Comparison of ENCODE assay signal across 8 cellular contexts in genomic region chr16:2520097-2520783, GRCh38. TPM values are rescaled to one million over a fixed set of nuclear protein-coding genes. Genes with fewer than 3 reads are reported as not detected.
DNase-seq lines count a peak whose midpoint lies in the region; ATAC-seq and TF ChIP-seq lines count a peak whose summit lies in the region.

AMDHD2 (plus strand) TSS chr16:2520371; CDS start chr16:2520459, 88 bp downstream.

- H2AFZ ChIP-seq in HCT116 (ENCODE audit: low read depth, low read length, poor library complexity, severe bottlenecking) (no peak within 1 kb of the TSS), hepatocyte (no peak within 1 kb of the TSS)

- TF ChIP-seq RAD21 in HCT116 (IDR thresholded peaks at IDR 0.05; ENCODE audit: low read depth): no peak

- peak within 1 kb of the TSS; percentile 89 for H3K27ac Mint-ChIP-seq in Caco-2 (ENCODE audit: unreplicated experiment)

- H3K9me3 Mint-ChIP-seq in Caco-2 (ENCODE audit: unreplicated experiment): no peaks in the 10 kb centered on the region

- RAD21 ChIA-PET in HCT116 (lab: Charles Lee; ENCODE audit: low non-redundant PET in 1 of 2, low total read pairs in 2 of 2, uncharacterized antibody in 2 of 2, unreplicated experiment in 2 of 2): no interaction called here

- CTCF ChIA-PET in Caco-2 (lab: Charles Lee): interaction anchor here (0.6 to 1.4 kb wide), 3 partner anchors 12 to 400 kb away, joined by 3 to 4 read pairs (median 4); no protein-coding TSS in a partner anchor
- CTCF ChIA-PET in HCT116 (lab: Charles Lee): no interaction called here

- BruUV-seq in Caco-2 (replicated peaks; lab: Mats Ljungman, UMichigan): no TSS peak
- no TSS peak for BruUV-seq in HCT116 (replicated peaks; lab: Mats Ljungman, UMichigan)

- H3K79me2 ChIP-seq in HCT116 (ENCODE audit: insufficient read depth, low read length) (peaks cover 73% of the 10 kb centered on the region), hepatocyte (peaks cover 78% of the 10 kb centered on the region)

- DNase-seq in Caco-2 (peak; percentile 89 to 90), HCT116 (ENCODE audit: low read depth, low spot score) (peak; percentile 69), NCI-H1930 (lab: John Stamatoyannopoulos, UW) (peak; percentile 83 to 92), T1000 (lab: John Stamatoyannopoulos, UW) (peak; percentile 90), astrocyte of the cerebellum (ENCODE audit: low read depth) (peak; percentile 76), hepatocyte (ENCODE audit: low spot score) (peak; percentile 98), retina (peak; percentile 90), vagina (ENCODE audit: extremely low spot score in 2 of 2) (no peak)

- H3K9me3 ChIP-seq in Caco-2: no peaks in the 10 kb centered on the region
- H3K9me3 ChIP-seq in HCT116 (ENCODE audit: control insufficient read depth in 1 of 2, insufficient read depth in 1 of 2, low read depth in 1 of 2, low read length in 2 of 2): no peaks in the 10 kb centered on the region
- H3K9me3 ChIP-seq in hepatocyte (ENCODE audit: low read depth): no peaks in the 10 kb centered on the region
- no peaks in the 10 kb centered on the region for H3K9me3 ChIP-seq in vagina

- peak within 1 kb of the TSS; percentile 94 for H3K9ac ChIP-seq in HCT116 (ENCODE audit: low read length)

- no peak for TF ChIP-seq CTCF in Caco-2 (IDR thresholded peaks at IDR 0.05; ENCODE audit: insufficient read depth in 1 of 2, low read depth in 1 of 2, low read length in 1 of 2, severe bottlenecking in 1 of 2, unreplicated experiment in 1 of 2)
- no peak for TF ChIP-seq CTCF in HCT116 (IDR thresholded peaks at IDR 0.05 in 2 of 3, conservative IDR thresholded peaks at IDR 0.05 in 1 of 3; ENCODE audit: borderline replicate concordance in 1 of 3, insufficient read depth in 1 of 3, low read depth in 2 of 3, low read length in 2 of 3)
- TF ChIP-seq CTCF in astrocyte of the cerebellum (IDR thresholded peaks at IDR 0.05; ENCODE audit: low read depth, low read length, missing control alignments): no peak
- TF ChIP-seq CTCF in hepatocyte (IDR thresholded peaks at IDR 0.05; ENCODE audit: poor library complexity): no peak
- TF ChIP-seq CTCF in vagina (IDR thresholded peaks at IDR 0.05): no peak

- in situ Hi-C loops in astrocyte of the cerebellum (cut with HindIII; ENCODE audit: low sequenced_read_pairs): no loop called here

- peak within 1 kb of the TSS; percentile 99 for H3K4me2 ChIP-seq in HCT116 (ENCODE audit: low read length)
- peak within 1 kb of the TSS; percentile 95 for H3K4me2 ChIP-seq in hepatocyte

- peak; percentile 71 for ATAC-seq in HCT116

- 2% methylated on average over 32 of the region's 83 CpGs for WGBS in hepatocyte (ENCODE audit: low lambda C conversion rate, missing lambda C conversion rate)

- POLR2A ChIA-PET in Caco-2 (lab: Charles Lee) (interaction anchor here (0.8 to 1.7 kb wide), 4 partner anchors 11 to 90 kb away, joined by 3 to 15 read pairs (median 7); partner anchors contain the start of gene CEMP1), HCT116 (lab: Charles Lee) (interaction anchor here (0.6 to 1.8 kb wide), 3 partner anchors 12 to 251 kb away, joined by 3 to 6 read pairs (median 4); partner anchors contain the start of gene PDPK1)

- no peak for TF ChIP-seq POLR2A in HCT116 (IDR thresholded peaks at IDR 0.05; ENCODE audit: borderline replicate concordance, extremely low read depth, insufficient read depth, insufficient read length)
- peak in 1 of 2 donors; percentile 48 for TF ChIP-seq POLR2A in vagina (IDR thresholded peaks at IDR 0.05)

- peaks cover 5% of the 10 kb centered on the region for H3K36me3 ChIP-seq in Caco-2 (ENCODE audit: control insufficient read depth, insufficient read depth, low read length)
- H3K36me3 ChIP-seq in HCT116 (ENCODE audit: control insufficient read depth in 1 of 2, insufficient read depth in 2 of 2, low read length in 2 of 2): peaks cover 9 to 18% of the 10 kb centered on the region in 2 experiments; a peak in 2 of 4 replicates
- H3K36me3 ChIP-seq in hepatocyte (replicated peaks; ENCODE audit: insufficient read depth, low read depth): no peaks in the 10 kb centered on the region
- H3K36me3 ChIP-seq in vagina: peaks cover 0 to 13% of the 10 kb centered on the region in 2 donors

- no peaks in the 10 kb centered on the region for H3K9me2 ChIP-seq in HCT116 (ENCODE audit: insufficient read depth)
- H3K9me2 ChIP-seq in hepatocyte (replicated peaks; ENCODE audit: insufficient read depth): no peaks in the 10 kb centered on the region

- H3K27me3 ChIP-seq in Caco-2 (replicated peaks; ENCODE audit: control insufficient read depth, insufficient read depth, low read length): no peaks in the 10 kb centered on the region
- no peaks in the 10 kb centered on the region for H3K27me3 ChIP-seq in HCT116 (ENCODE audit: insufficient read depth, low read length)
- no peaks in the 10 kb centered on the region for H3K27me3 ChIP-seq in hepatocyte
- no peaks in the 10 kb centered on the region for H3K27me3 ChIP-seq in vagina

- peaks cover 72% of the 10 kb centered on the region for H3K36me3 Mint-ChIP-seq in Caco-2 (ENCODE audit: insufficient read depth, unreplicated experiment)

- H4K20me1 ChIP-seq in HCT116 (ENCODE audit: insufficient read depth): peaks cover 5% of the 10 kb centered on the region; the same call in 1 of the 2 replicates
- peaks cover 52% of the 10 kb centered on the region for H4K20me1 ChIP-seq in hepatocyte (ENCODE audit: insufficient read depth, poor library complexity, severe bottlenecking)

- no peaks in the 10 kb centered on the region for H3K27me3 Mint-ChIP-seq in Caco-2 (ENCODE audit: insufficient read depth, unreplicated experiment)

- H3K27ac ChIP-seq in HCT116 (ENCODE audit: low read depth, low read length) (peak within 1 kb of the TSS; percentile 57), hepatocyte (peak within 1 kb of the TSS; percentile 81), vagina (peak within 1 kb of the TSS; percentile 72)

- H3K4me3 ChIP-seq in Caco-2 (ENCODE audit: low read depth, low read length) (peak within 1 kb of the TSS; percentile 74), HCT116 (replicated peaks in 1 of 2; ENCODE audit: low read depth in 1 of 2, low read length in 2 of 2) (peak within 1 kb of the TSS; percentile 77 to 89), astrocyte of the cerebellum (ENCODE audit: low read depth, low read length) (peak within 1 kb of the TSS; percentile 61), hepatocyte (peak within 1 kb of the TSS; percentile 49), vagina (peak within 1 kb of the TSS; percentile 62 to 72)

- intact Hi-C loops in Caco-2 (cut with micrococcal nuclease; ENCODE audit: unreplicated experiment) (no loop called here), HCT116 (cut with micrococcal nuclease) (no loop called here), vagina (cut with DNase I) (no loop called here)

- H3K4me3 Mint-ChIP-seq in Caco-2 (ENCODE audit: unreplicated experiment): peak within 1 kb of the TSS; percentile 87

- H3K4me1 Mint-ChIP-seq in Caco-2 (ENCODE audit: low read depth, unreplicated experiment): peaks cover 45% of the 10 kb centered on the region

- H3K4me1 ChIP-seq in Caco-2 (peaks cover 37% of the 10 kb centered on the region), HCT116 (ENCODE audit: control insufficient read depth in 1 of 2, insufficient read depth in 2 of 2, low read length in 2 of 2) (peaks cover 16 to 43% of the 10 kb centered on the region in 2 experiments), hepatocyte (ENCODE audit: insufficient read depth) (peaks cover 51% of the 10 kb centered on the region), vagina (peaks cover 58% of the 10 kb centered on the region)

TF ChIP-seq in HCT116, 20 proteins besides CTCF, POLR2A, EP300 and RAD21 (continues in another document):
- TF ChIP-seq EZH2 (IDR thresholded peaks at IDR 0.05): no peak
- no peak for TF ChIP-seq CBX3 (IDR thresholded peaks at IDR 0.05; ENCODE audit: low read depth)
- no peak for TF ChIP-seq REST (IDR thresholded peaks at IDR 0.05; ENCODE audit: low read depth)
- TF ChIP-seq MAX (IDR thresholded peaks at IDR 0.05): peak; percentile 94

RNA-seq across cellular contexts. Expression of gene AMDHD2, which starts in this region (rescaled TPM):
- total RNA-seq in Caco-2 (2022) (62.3 and 67.2 TPM in 2 replicates), HCT116 (2021; ENCODE audit: unreplicated experiment) (42.9 TPM), hepatocyte (43.6 and 50.3 TPM in 2 replicates), vagina (25.5 TPM)
- 12.6 and 16.4 TPM in 2 replicates for polyA plus RNA-seq in HCT116 (2012)
- 70.8 and 77.0 TPM in 2 replicates for polyA plus RNA-seq in hepatocyte

Comparison
In these comparisons a context has a peak if more than half of its experiments do, and no peak if none do; other contexts are left out.
1. DNase-seq: peak in Caco-2 (2 of 2), HCT116 (single experiment), NCI-H1930 (2 of 2), T1000 (single experiment), astrocyte of the cerebellum (single experiment), hepatocyte (single experiment) and retina (single experiment); none in vagina (0 of 2).
2. Peak in every context shown above with its lines, with median percentiles within 50 percentile points of each other: H3K4me3 ChIP-seq and H3K27ac ChIP-seq.